In the genomic region with DNA sequence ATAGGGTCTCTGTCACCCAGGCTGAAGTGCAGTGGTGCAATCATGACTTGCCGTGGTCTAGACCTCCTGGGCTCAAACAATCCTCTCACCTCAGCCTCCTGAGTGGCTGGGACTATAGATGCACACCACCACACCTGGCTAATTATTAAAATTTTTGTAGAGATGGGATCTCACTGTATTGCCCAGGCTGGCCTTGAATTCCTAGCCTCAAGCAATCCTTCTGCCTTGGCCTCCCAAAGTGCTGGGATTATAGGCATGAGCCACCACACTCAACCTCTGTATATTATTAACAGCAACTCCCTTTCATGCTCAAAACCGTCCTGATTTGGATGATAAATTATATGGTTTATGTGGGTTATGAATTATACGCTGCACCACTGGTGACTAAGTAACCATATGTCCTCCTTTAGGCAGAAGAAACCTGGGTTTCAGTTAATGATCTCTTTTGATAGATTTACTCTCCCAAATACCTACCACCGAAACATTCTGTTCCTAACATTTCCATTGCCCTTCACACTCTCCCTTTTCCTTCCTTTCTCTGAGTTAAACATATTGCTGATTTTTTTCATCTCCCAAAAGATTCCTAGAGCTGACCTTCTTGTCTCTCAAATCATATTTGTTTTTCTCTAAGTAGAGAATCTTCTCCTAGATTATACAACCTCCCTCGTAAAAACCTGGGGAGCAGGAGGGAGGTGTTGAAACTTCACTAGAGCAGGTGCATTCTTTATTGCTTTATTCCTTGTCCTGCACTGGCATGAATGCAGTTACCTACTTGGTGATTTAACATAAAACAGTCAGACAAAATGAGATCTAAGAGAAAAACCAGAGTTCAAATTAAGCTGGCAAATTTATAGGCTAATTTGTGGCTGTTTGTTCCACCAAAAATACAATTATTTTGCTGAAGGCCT, we compare ENCODE assay signal across 13 cellular contexts. TPM values are rescaled to one million over a fixed set of nuclear protein-coding genes. Genes with fewer than 3 reads are reported as not detected.
A peak's percentile ranks its signal among the peaks of the same experiment; 100 is the strongest.
DNase-seq lines count a peak whose midpoint lies in the region; ATAC-seq and TF ChIP-seq lines count a peak whose summit lies in the region.
"Had no signal": no experiment of that assay in that cellular context is flagged by ENCODE, and none has a peak within 500 bp of the region (broad histone marks: within the 10 kb centered on the region; RNA-seq: fewer than 3 reads in every experiment).

No MANE protein-coding gene starts in this region.

- H3K9me3 ChIP-seq in CD8-positive, alpha-beta T cell (ENCODE audit: low read length): no peaks in the 10 kb centered on the region
- no peaks in the 10 kb centered on the region for H3K9me3 ChIP-seq in T-helper 17 cell (ENCODE audit: control insufficient read depth, low read length, poor library complexity, severe bottlenecking)

- CTCF ChIA-PET in activated CD8-positive, alpha-beta T cell treated with anti-CD3 and anti-CD28 coated beads for 36 hours (lab: Charles Lee): interaction anchor here (0.7 to 5.8 kb wide), 15 partner anchors 18 to 275 kb away, joined by 3 to 50 read pairs (median 4); a partner anchor contains a TSS
- CTCF ChIA-PET in activated CD8-positive, alpha-beta T cell treated with anti-CD3 and anti-CD28 coated beads, Interleukin-2, amount 10 ng/mL, durations not matched to agents 7 days and 5 days (lab: Charles Lee): interaction anchor here (0.6 to 3.2 kb wide), 16 partner anchors 8 to 324 kb away, joined by 3 to 22 read pairs (median 4); a partner anchor contains a TSS
- CTCF ChIA-PET in CD8-positive, alpha-beta T cell (lab: Charles Lee): interaction anchor here (0.6 to 3.0 kb wide), 12 partner anchors 22 to 335 kb away, joined by 3 to 16 read pairs (median 4); no protein-coding TSS in a partner anchor

- H3K9me3 Mint-ChIP-seq in activated CD8-positive, alpha-beta T cell treated with anti-CD3 and anti-CD28 coated beads for 36 hours: no peaks in the 10 kb centered on the region
- no peaks in the 10 kb centered on the region for H3K9me3 Mint-ChIP-seq in activated CD8-positive, alpha-beta T cell treated with anti-CD3 and anti-CD28 coated beads, Interleukin-2, amount 10 ng/mL, durations not matched to agents 7 days and 5 days (ENCODE audit: insufficient read depth)
- H3K9me3 Mint-ChIP-seq in CD8-positive, alpha-beta T cell: no peaks in the 10 kb centered on the region

- no peak overlapping the region for H3K4me3 ChIP-seq in CD8-positive, alpha-beta T cell (ENCODE audit: low read depth, low read length)
- H3K4me3 ChIP-seq: BLaER1 treated with 17β-estradiol and CSF1 and Interleukin-3, amounts not matched to agents 10 nM and 100 nM; GM23248 had no signal

- ATAC-seq in activated CD8-positive, alpha-beta T cell treated with anti-CD3 and anti-CD28 coated beads for 36 hours: no peak
- no peak for ATAC-seq in activated CD8-positive, alpha-beta T cell treated with anti-CD3 and anti-CD28 coated beads, Interleukin-2, amount 10 ng/mL, durations not matched to agents 7 days and 5 days
- no peak for ATAC-seq in CD8-positive, alpha-beta T cell
- ATAC-seq in T-helper 17 cell (no peak), GM21619 (IDR thresholded peaks at IDR 0.05; ENCODE audit: unreplicated experiment) (no peak)

- peaks cover 2% of the 10 kb centered on the region for H3K4me1 Mint-ChIP-seq in activated CD8-positive, alpha-beta T cell treated with anti-CD3 and anti-CD28 coated beads for 36 hours (ENCODE audit: low read depth)
- H3K4me1 Mint-ChIP-seq in activated CD8-positive, alpha-beta T cell treated with anti-CD3 and anti-CD28 coated beads, Interleukin-2, amount 10 ng/mL, durations not matched to agents 7 days and 5 days (ENCODE audit: low read depth): peaks cover 4% of the 10 kb centered on the region
- H3K4me1 Mint-ChIP-seq in CD8-positive, alpha-beta T cell (ENCODE audit: low read depth): peaks cover 5% of the 10 kb centered on the region
- H3K4me1 Mint-ChIP-seq in T-helper 17 cell: peaks cover 28% of the 10 kb centered on the region

- H3K27ac ChIP-seq in CD8-positive, alpha-beta T cell (ENCODE audit: low read depth, low read length): no peak overlapping the region
- H3K27ac ChIP-seq: BLaER1 treated with 17β-estradiol and CSF1 and Interleukin-3, amounts not matched to agents 10 nM and 100 nM; GM23248; HL-60 had no signal

- H3K27me3 Mint-ChIP-seq in activated CD8-positive, alpha-beta T cell treated with anti-CD3 and anti-CD28 coated beads for 36 hours: no peaks in the 10 kb centered on the region
- no peaks in the 10 kb centered on the region for H3K27me3 Mint-ChIP-seq in activated CD8-positive, alpha-beta T cell treated with anti-CD3 and anti-CD28 coated beads, Interleukin-2, amount 10 ng/mL, durations not matched to agents 7 days and 5 days (ENCODE audit: low read depth)
- no peaks in the 10 kb centered on the region for H3K27me3 Mint-ChIP-seq in CD8-positive, alpha-beta T cell (ENCODE audit: low read depth)
- H3K27me3 Mint-ChIP-seq in T-helper 17 cell: no peaks in the 10 kb centered on the region

- H3K36me3 ChIP-seq in CD8-positive, alpha-beta T cell (ENCODE audit: insufficient read depth, low read length): peaks cover 8% of the 10 kb centered on the region

- POLR2A ChIA-PET in activated CD8-positive, alpha-beta T cell treated with anti-CD3 and anti-CD28 coated beads for 36 hours (lab: Charles Lee): interaction anchor here (1.0 to 1.2 kb wide), 3 partner anchors 64 to 268 kb away, joined by 3 to 8 read pairs (median 5); a partner anchor contains a TSS
- POLR2A ChIA-PET in activated CD8-positive, alpha-beta T cell treated with anti-CD3 and anti-CD28 coated beads, Interleukin-2, amount 10 ng/mL, durations not matched to agents 7 days and 5 days (lab: Charles Lee): no interaction called here
- POLR2A ChIA-PET in CD8-positive, alpha-beta T cell (lab: Charles Lee): interaction anchor here (1.4 kb wide), 1 partner anchor 268 kb away, joined by 3 read pairs; no protein-coding TSS in a partner anchor

- TF ChIP-seq CTCF in activated CD8-positive, alpha-beta T cell treated with anti-CD3 and anti-CD28 coated beads for 36 hours (IDR thresholded peaks at IDR 0.05): no peak
- TF ChIP-seq CTCF in CD8-positive, alpha-beta T cell (IDR thresholded peaks at IDR 0.05): no peak

- intact Hi-C loops in activated CD8-positive, alpha-beta T cell treated with anti-CD3 and anti-CD28 coated beads for 36 hours (cut with micrococcal nuclease): loop anchor here (5.0 to 10.0 kb wide), 2 partner anchors 60 to 263 kb away; a partner anchor contains a TSS
- intact Hi-C loops in CD8-positive, alpha-beta T cell (cut with DNase I, micrococcal nuclease): loop anchor here (5.0 to 10.0 kb wide), 4 partner anchors 63 to 713 kb away; a partner anchor contains a TSS
- intact Hi-C loops in head of caudate nucleus (cut with DNase I): loop anchor here (10.0 kb wide), 1 partner anchor 250 kb away; a partner anchor contains a TSS

- H3K4me1 ChIP-seq in CD8-positive, alpha-beta T cell (ENCODE audit: insufficient read depth, low read length): no peaks in the 10 kb centered on the region

- H3K27ac Mint-ChIP-seq in activated CD8-positive, alpha-beta T cell treated with anti-CD3 and anti-CD28 coated beads for 36 hours: peak overlapping the region; percentile 9
- no peak overlapping the region for H3K27ac Mint-ChIP-seq in activated CD8-positive, alpha-beta T cell treated with anti-CD3 and anti-CD28 coated beads, Interleukin-2, amount 10 ng/mL, durations not matched to agents 7 days and 5 days
- peak overlapping the region; percentile 3 for H3K27ac Mint-ChIP-seq in CD8-positive, alpha-beta T cell
- peak overlapping the region; percentile 79 for H3K27ac Mint-ChIP-seq in T-helper 17 cell

- DNase-seq in activated CD8-positive, alpha-beta T cell treated with anti-CD3 and anti-CD28 coated beads for 36 hours: no peak
- no peak for DNase-seq in activated CD8-positive, alpha-beta T cell treated with anti-CD3 and anti-CD28 coated beads, Interleukin-2, amount 10 ng/mL, durations not matched to agents 7 days and 5 days
- DNase-seq in CD8-positive, alpha-beta T cell: no peak
- no peak for DNase-seq in T-helper 17 cell
- DNase-seq in glomerular visceral epithelial cell (ENCODE audit: extremely low spot score): peak; percentile 9
- DNase-seq in head of caudate nucleus: no peak
- DNase-seq in ureter (ENCODE audit: low spot score): no peak
- DNase-seq: Right ventricle myocardium superior had no signal

- H3K27me3 ChIP-seq in CD8-positive, alpha-beta T cell (ENCODE audit: insufficient read depth, low read length): no peaks in the 10 kb centered on the region
- H3K27me3 ChIP-seq: BLaER1 treated with 17β-estradiol and CSF1 and Interleukin-3, amounts not matched to agents 10 nM and 100 nM had no signal

- H3K4me3 Mint-ChIP-seq in activated CD8-positive, alpha-beta T cell treated with anti-CD3 and anti-CD28 coated beads for 36 hours: no peak overlapping the region
- H3K4me3 Mint-ChIP-seq in activated CD8-positive, alpha-beta T cell treated with anti-CD3 and anti-CD28 coated beads, Interleukin-2, amount 10 ng/mL, durations not matched to agents 7 days and 5 days: no peak overlapping the region
- no peak overlapping the region for H3K4me3 Mint-ChIP-seq in CD8-positive, alpha-beta T cell
- no peak overlapping the region for H3K4me3 Mint-ChIP-seq in T-helper 17 cell

- H3K36me3 Mint-ChIP-seq in activated CD8-positive, alpha-beta T cell treated with anti-CD3 and anti-CD28 coated beads for 36 hours (ENCODE audit: low read depth): peaks cover 9% of the 10 kb centered on the region
- H3K36me3 Mint-ChIP-seq in activated CD8-positive, alpha-beta T cell treated with anti-CD3 and anti-CD28 coated beads, Interleukin-2, amount 10 ng/mL, durations not matched to agents 7 days and 5 days (ENCODE audit: low read depth): peaks cover 20% of the 10 kb centered on the region
- peaks cover 47% of the 10 kb centered on the region for H3K36me3 Mint-ChIP-seq in CD8-positive, alpha-beta T cell
- peaks cover 5% of the 10 kb centered on the region for H3K36me3 Mint-ChIP-seq in T-helper 17 cell (ENCODE audit: low read depth)

RNA-seq across cellular contexts. Expression of a gene that starts 32.9 kb away (rescaled TPM):
- 10 to 100 TPM; 31.0 to 33.7 TPM for total RNA-seq in activated CD8-positive, alpha-beta T cell treated with anti-CD3 and anti-CD28 coated beads for 36 hours
- 10 to 100 TPM; 53.2 to 57.3 TPM for total RNA-seq in activated CD8-positive, alpha-beta T cell treated with anti-CD3 and anti-CD28 coated beads, Interleukin-2, amount 10 ng/mL, durations not matched to agents 7 days and 5 days
- total RNA-seq in CD8-positive, alpha-beta T cell: 10 to 100 TPM; 47.9 to 48.8 TPM
- total RNA-seq in T-helper 17 cell (10 to 100 TPM; 78.1 to 82.0 TPM), ureter (65.7 TPM)

RNA-seq across cellular contexts. Expression of a gene that starts 38.3 kb away (rescaled TPM):
- not detected for total RNA-seq in activated CD8-positive, alpha-beta T cell treated with anti-CD3 and anti-CD28 coated beads for 36 hours
- not detected for total RNA-seq in activated CD8-positive, alpha-beta T cell treated with anti-CD3 and anti-CD28 coated beads, Interleukin-2, amount 10 ng/mL, durations not matched to agents 7 days and 5 days
- total RNA-seq in CD8-positive, alpha-beta T cell: not detected
- not detected for total RNA-seq in T-helper 17 cell
- total RNA-seq in ureter: not detected
- total RNA-seq: GM23248, M059J, Right ventricle myocardium superior had no signal

RNA-seq across cellular contexts. Expression of a gene that starts 43.4 kb away (rescaled TPM):
- total RNA-seq in activated CD8-positive, alpha-beta T cell treated with anti-CD3 and anti-CD28 coated beads for 36 hours: not detected
- not detected for total RNA-seq in activated CD8-positive, alpha-beta T cell treated with anti-CD3 and anti-CD28 coated beads, Interleukin-2, amount 10 ng/mL, durations not matched to agents 7 days and 5 days
- not detected for total RNA-seq in CD8-positive, alpha-beta T cell
- not detected for total RNA-seq in T-helper 17 cell
- not detected for total RNA-seq in ureter
- total RNA-seq: GM23248, M059J, Right ventricle myocardium superior had no signal
